ENCODE assay signal across 19 cellular contexts in genomic region chr11:73394416-73395296, GRCh38. TPM values are rescaled to one million over a fixed set of nuclear protein-coding genes. Genes with fewer than 3 reads are reported as not detected.
DNase-seq lines count a peak whose midpoint lies in the region; ATAC-seq, FAIRE-seq and TF ChIP-seq lines count a peak whose summit lies in the region.
"Had no signal": no experiment of that assay in that cellular context is flagged by ENCODE, and none has a peak within 500 bp of the region (broad histone marks: within the 10 kb centered on the region; RNA-seq: fewer than 3 reads in every experiment).

No MANE protein-coding gene starts in this region.

- intact Hi-C loops in left cardiac atrium (cut with DNase I): loop anchor here (5.0 kb wide), 2 partner anchors 42 to 87 kb away; partner anchors contain the start of gene ARHGEF17 (in 1 of the 2)
- intact Hi-C loops in heart right ventricle (cut with DNase I): loop anchor here in 9 of 10 donors (2.0 to 10.0 kb wide), 8 partner anchors 42 to 268 kb away; partner anchors contain the start of gene ARHGEF17 (in 4 of the 9)
- intact Hi-C loops in HepG2 (cut with micrococcal nuclease; ENCODE audit: unreplicated experiment): no loop called here

- H3K27ac ChIP-seq in heart right ventricle (no peak overlapping the region), HepG2 (ENCODE audit: extremely low read length, insufficient read depth, low read length) (no peak overlapping the region)
- H3K27ac ChIP-seq: C4-2B, SJCRH30 had no signal

- in situ Hi-C loops in HepG2 (cut with HindIII; ENCODE audit: extremely low pct_ligation_motif_present, low pct_unique_long_range_greater_than_20kb): loop anchor here (5.0 kb wide), 2 partner anchors 42 to 102 kb away; no protein-coding TSS in a partner anchor

- H3K4me3 ChIP-seq in heart right ventricle (no peak overlapping the region), HepG2 (replicated peaks in 1 of 3; ENCODE audit: insufficient read depth in 1 of 3, low read depth in 2 of 3, low read length in 3 of 3) (no peak overlapping the region)
- H3K4me3 ChIP-seq: SJCRH30 had no signal

- H4K20me1 ChIP-seq in HepG2 (ENCODE audit: insufficient read depth, low read length): no peaks in the 10 kb centered on the region

- POLR2A ChIA-PET in HepG2 (lab: Yijun Ruan, JAX): no interaction called here

- H3K9me3 ChIP-seq in heart right ventricle (no peaks in the 10 kb centered on the region), T-helper 17 cell (ENCODE audit: control insufficient read depth, low read length, poor library complexity, severe bottlenecking) (no peaks in the 10 kb centered on the region), HepG2 (ENCODE audit: low read length) (no peaks in the 10 kb centered on the region)
- H3K9me3 ChIP-seq: SJCRH30 had no signal

- ATAC-seq in left cardiac atrium (no peak), heart right ventricle (no peak), T-helper 17 cell (no peak), HepG2 (no peak), GM19397 (IDR thresholded peaks at IDR 0.05; ENCODE audit: unreplicated experiment) (no peak)
- ATAC-seq in stimulated activated naive B cell treated with anti-CD40 and anti-IgM and Interleukin-4, amounts not matched to agents 10 μg/mL and 1 μg/mL and 100 μg/mL, for 72 hours (replicated peaks): no peak

- TF ChIP-seq EP300 in HepG2 (IDR thresholded peaks at IDR 0.05; ENCODE audit: low read depth in 2 of 2, low read length in 2 of 2): no peak
- TF ChIP-seq EP300 in HepG2 (CRISPR knock-in tag; IDR thresholded peaks at IDR 0.05; ENCODE audit: borderline replicate concordance): no peak

- peaks cover 3 to 53% (median 13%) of the 10 kb centered on the region in 9 donors for H3K4me1 ChIP-seq in heart right ventricle
- no peaks in the 10 kb centered on the region for H3K4me1 ChIP-seq in HepG2 (ENCODE audit: insufficient read depth, low read length)

- H3K36me3 ChIP-seq in heart right ventricle (peaks cover 0 to 87% (median 0%) of the 10 kb centered on the region in 9 donors), HepG2 (replicated peaks in 1 of 2; ENCODE audit: control insufficient read depth in 1 of 2, insufficient read depth in 2 of 2, low read length in 2 of 2) (peaks cover 9 to 15% of the 10 kb centered on the region in 2 experiments)

- WGBS in heart right ventricle, 2 donors: 94% methylated on average over 33 to 34 of the region's 34 CpGs
- WGBS in HepG2 (ENCODE audit: low lambda C conversion rate): 98% methylated on average over 24 of the region's 34 CpGs

- no peak overlapping the region for H3K9ac ChIP-seq in HepG2 (ENCODE audit: insufficient read depth, low read depth, low read length)

- no peaks in the 10 kb centered on the region for H3K27me3 ChIP-seq in heart right ventricle
- H3K27me3 ChIP-seq in HepG2 (ENCODE audit: control insufficient read depth in 1 of 2, insufficient read depth in 2 of 2, low read length in 2 of 2): no peaks in the 10 kb centered on the region
- H3K27me3 ChIP-seq: SJCRH30 had no signal

- H2AFZ ChIP-seq in HepG2 (ENCODE audit: low read length): no peak overlapping the region

- TF ChIP-seq POLR2A in HepG2 (IDR thresholded peaks at IDR 0.05; ENCODE audit: insufficient read depth in 1 of 2, low read depth in 2 of 2, low read length in 2 of 2): no peak

- no peak for TF ChIP-seq CTCF in heart right ventricle (IDR thresholded peaks at IDR 0.05)
- no peak for TF ChIP-seq CTCF in HepG2 (CRISPR knock-in tag; IDR thresholded peaks at IDR 0.05)

- no TSS peak for BruUV-seq in HepG2 (replicated peaks; lab: Mats Ljungman, UMichigan)

- DNase-seq in left cardiac atrium (peak; percentile 13), heart right ventricle (no peak), T-helper 17 cell (no peak), HepG2 (ENCODE audit: low spot score) (no peak), NCI-H524 treated with DMSO at 0.1 percent for 48 hours (lab: John Stamatoyannopoulos, UW) (no peak), NCI-H82 (lab: John Stamatoyannopoulos, UW) (no peak)
- no peak for DNase-seq in stimulated activated naive B cell treated with anti-CD40 and anti-IgM and Interleukin-4, amounts not matched to agents 10 μg/mL and 1 μg/mL and 100 μg/mL, for 72 hours
- DNase-seq: DMS 273 treated with DMSO at 0.1 percent for 48 hours, GF-D8, H9, IMR-90, Kasumi-1, NCI-H1105 treated with DMSO at 0.1 percent for 48 hours, NCI-H187 treated with DMSO at 0.1 percent for 48 hours, NCI-H446, OCI-M1, SJCRH30 had no signal

- FAIRE-seq in HepG2 (lab: Jason Lieb, UNC): no peak

- CTCF ChIA-PET in HepG2 (lab: Yijun Ruan, JAX; ENCODE audit: low intra/inter-chr PET ratio, low total read pairs): interaction anchor here (1.9 to 2.0 kb wide), 2 partner anchors 87 to 99 kb away, joined by 6 to 13 read pairs; no protein-coding TSS in a partner anchor

- no peak overlapping the region for H3K4me2 ChIP-seq in HepG2 (ENCODE audit: low read depth, low read length)

- H3K4me3 Mint-ChIP-seq in T-helper 17 cell: no peak overlapping the region
- H3K4me3 Mint-ChIP-seq in stimulated activated naive B cell treated with anti-CD40 and anti-IgM and Interleukin-4, amounts not matched to agents 10 μg/mL and 1 μg/mL and 100 μg/mL, for 72 hours: no peak overlapping the region
- H3K4me3 Mint-ChIP-seq: H9 had no signal

- no peaks in the 10 kb centered on the region for H3K79me2 ChIP-seq in HepG2 (ENCODE audit: insufficient read depth, low read length)

- H3K4me1 Mint-ChIP-seq in T-helper 17 cell: peaks cover 12% of the 10 kb centered on the region
- peaks cover 35 to 71% of the 10 kb centered on the region in 2 donors for H3K4me1 Mint-ChIP-seq in stimulated activated naive B cell treated with anti-CD40 and anti-IgM and Interleukin-4, amounts not matched to agents 10 μg/mL and 1 μg/mL and 100 μg/mL, for 72 hours

- no peaks in the 10 kb centered on the region for H3K27me3 Mint-ChIP-seq in T-helper 17 cell
- H3K27me3 Mint-ChIP-seq in stimulated activated naive B cell treated with anti-CD40 and anti-IgM and Interleukin-4, amounts not matched to agents 10 μg/mL and 1 μg/mL and 100 μg/mL, for 72 hours: no peaks in the 10 kb centered on the region

- H3K36me3 Mint-ChIP-seq in T-helper 17 cell (ENCODE audit: low read depth): no peaks in the 10 kb centered on the region
- peaks cover 53 to 78% of the 10 kb centered on the region in 2 donors for H3K36me3 Mint-ChIP-seq in stimulated activated naive B cell treated with anti-CD40 and anti-IgM and Interleukin-4, amounts not matched to agents 10 μg/mL and 1 μg/mL and 100 μg/mL, for 72 hours

- peak overlapping the region; percentile 89 for H3K27ac Mint-ChIP-seq in T-helper 17 cell
- H3K27ac Mint-ChIP-seq in stimulated activated naive B cell treated with anti-CD40 and anti-IgM and Interleukin-4, amounts not matched to agents 10 μg/mL and 1 μg/mL and 100 μg/mL, for 72 hours: peak overlapping the region; percentile 88

- TF ChIP-seq RAD21 in HepG2 (CRISPR knock-in tag; IDR thresholded peaks at IDR 0.05): no peak

- no peaks in the 10 kb centered on the region for H3K9me3 Mint-ChIP-seq in stimulated activated naive B cell treated with anti-CD40 and anti-IgM and Interleukin-4, amounts not matched to agents 10 μg/mL and 1 μg/mL and 100 μg/mL, for 72 hours
- H3K9me3 Mint-ChIP-seq: H9 had no signal

RNA-seq across cellular contexts. Expression of gene RELT, which starts 18.5 kb away (rescaled TPM):
- total RNA-seq in left cardiac atrium (1 to 10 TPM; 4.3 to 8.3 TPM), heart right ventricle (1 to 10 TPM; 1.0 to 9.2 (median 2.7) TPM), T-helper 17 cell (100 to 1,000 TPM; 139 to 169 TPM), HepG2 (2016; rRNA removed; fragmentation: Illumina TruSeq; extraction: Trizol) (1.6 and 4.7 TPM in 2 replicates)
- polyA plus RNA-seq in heart right ventricle (1 to 10 TPM; 2.0 to 5.6 TPM), HepG2 (2011; rRNA removed) (2.5 and 3.5 TPM in 2 replicates)
- 2.8 and 3.4 TPM in 2 replicates for total RNA-seq in HepG2 (2016; cell fraction: cytosol; rRNA removed; fragmentation: Illumina TruSeq; extraction: Trizol; ENCODE audit: low read depth)
- total RNA-seq in HepG2 (2016; cell fraction: insoluble cytoplasmic fraction; rRNA removed; fragmentation: Illumina TruSeq; extraction: Trizol): 1.8 and 4.7 TPM in 2 replicates
- 4.0 and 4.2 TPM in 2 replicates for total RNA-seq in HepG2 (2016; cell fraction: membrane; rRNA removed; fragmentation: Illumina TruSeq; extraction: Trizol)
- 5.4 TPM in 2 replicates for total RNA-seq in HepG2 (2016; cell fraction: nucleus; rRNA removed; fragmentation: Illumina TruSeq; extraction: Trizol)
- 2.1 and 3.1 TPM in 2 replicates for polyA plus RNA-seq in HepG2 (2011; cell fraction: cytosol; rRNA removed)
- 12.5 and 18.1 TPM in 2 replicates for polyA plus RNA-seq in HepG2 (2011; cell fraction: nucleus; rRNA removed)
- polyA plus RNA-seq in HepG2 (2012): 1.0 and 2.7 TPM in 2 replicates
- 0.36 and 0.55 TPM in 2 replicates for polyA plus RNA-seq in HepG2 (2016; cell fraction: cytosol; fragmentation: Illumina TruSeq; extraction: Trizol; ENCODE audit: low read depth)
- polyA plus RNA-seq in HepG2 (2016; cell fraction: insoluble cytoplasmic fraction; fragmentation: Illumina TruSeq; extraction: Trizol; ENCODE audit: low read depth): 1.4 TPM in 2 replicates
- 0.68 and 0.80 TPM in 2 replicates for polyA plus RNA-seq in HepG2 (2016; cell fraction: membrane; fragmentation: Illumina TruSeq; extraction: Trizol; ENCODE audit: low read depth)
- polyA plus RNA-seq in HepG2 (2016; cell fraction: nucleus; fragmentation: Illumina TruSeq; extraction: Trizol; ENCODE audit: insufficient read depth, low read depth): 14.8 and 15.4 TPM in 2 replicates
- 7.0 and 19.1 TPM in 2 replicates for polyA minus RNA-seq in HepG2 (2011; rRNA and poly(A)+ RNA removed; ENCODE audit: low replicate concordance)
- polyA minus RNA-seq in HepG2 (2011; cell fraction: cytosol; rRNA and poly(A)+ RNA removed): 1.7 and 2.0 TPM in 2 replicates
- 5.2 and 7.6 TPM in 2 replicates for polyA minus RNA-seq in HepG2 (2011; cell fraction: nucleus; rRNA and poly(A)+ RNA removed)

Comparison
In these comparisons a context has a peak if more than half of its experiments do, and no peak if none do; other contexts are left out.
1. RNA of gene RELT, which starts 18.5 kb away (total RNA-seq): 139 to 169 TPM in T-helper 17 cell; 4.3 to 8.3 TPM in left cardiac atrium, 1.6 to 5.4 TPM in HepG2 and 1.0 to 9.2 TPM in heart right ventricle; every median in the first group is over 10 times any median in the second.